37 cellular contexts compared by ENCODE assay signal in genomic region chr5:171464829-171465228, GRCh38. TPM values are rescaled to one million over a fixed set of nuclear protein-coding genes. Genes with fewer than 3 reads are reported as not detected.
"Had no signal": no experiment of that assay in that cellular context is flagged by ENCODE, and none has a peak within 500 bp of the region (broad histone marks: within the 10 kb centered on the region; RNA-seq: fewer than 3 reads in every experiment).

No MANE protein-coding gene starts in this region.

- H3K36me3 ChIP-seq: MG63 had no signal

- H3K4me3 ChIP-seq: MG63 had no signal

- H3K27me3 ChIP-seq: MG63 had no signal

- DNase-seq: Karpas-422, Kasumi-1, MG63, MM.1S, MV-4-11, NCI-H1048, NCI-H1092, NCI-H1092 treated with DMSO at 0.1 percent for 48 hours, NCI-H1105, NCI-H1105 treated with DMSO at 0.1 percent for 48 hours, NCI-H1417, NCI-H1417 treated with DMSO at 0.1 percent for 48 hours, NCI-H1436, NCI-H1436 treated with DMSO at 0.1 percent for 48 hours, NCI-H146, NCI-H1694, NCI-H1694 treated with DMSO at 0.1 percent for 48 hours, NCI-H187, NCI-H187 treated with DMSO at 0.1 percent for 48 hours, NCI-H1930, NCI-H2029, NCI-H2029 treated with DMSO at 0.1 percent for 48 hours, NCI-H2081, NCI-H2081 treated with DMSO at 0.1 percent for 48 hours, NCI-H2107, NCI-H2171, NCI-H2171 treated with DMSO at 0.1 percent for 48 hours, NCI-H2227 treated with DMSO at 0.1 percent for 48 hours, NCI-H226, NCI-H345, NCI-H446, NCI-H446 treated with DMSO at 0.1 percent for 48 hours, NCI-H510A, NCI-H510A treated with DMSO at 0.1 percent for 48 hours had no signal

- H3K9me3 ChIP-seq: MG63 had no signal

RNA-seq across cellular contexts. Expression of gene FGF18, which starts 45.4 kb away (rescaled TPM):
- total RNA-seq: M059J, MCF 10A, NCI-H460 had no signal
